Comparison of ENCODE assay signal across 1 cellular context in the genomic region with DNA sequence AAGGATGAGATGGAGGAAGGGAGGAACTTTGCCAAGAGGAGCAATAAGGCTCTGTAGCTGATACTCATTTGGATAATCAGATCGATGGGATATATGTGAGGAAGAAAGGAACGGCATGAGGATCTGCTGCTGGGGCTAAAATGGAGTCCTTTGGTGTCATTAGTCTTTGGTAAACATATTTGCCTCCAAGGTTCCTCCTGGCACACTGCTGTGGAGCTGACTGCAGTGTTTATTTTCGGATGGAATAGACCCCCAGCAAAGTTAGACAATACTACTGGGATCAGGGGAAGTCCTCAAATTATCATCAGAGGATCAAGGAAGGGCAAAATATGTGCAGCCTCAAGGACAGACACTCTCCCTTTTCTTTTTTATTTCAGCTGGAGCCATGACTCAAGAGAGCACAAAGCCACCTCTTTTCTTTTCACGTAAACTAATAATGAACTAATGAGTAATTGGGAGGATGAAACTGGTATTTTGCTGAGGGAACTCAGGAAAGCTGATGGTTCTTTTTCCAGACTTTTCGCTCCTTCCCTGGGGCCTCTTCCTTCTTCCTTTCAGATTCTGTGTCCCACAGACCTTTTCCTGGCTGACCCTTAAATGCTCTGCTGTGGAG.
TF ChIP-seq lines count a peak whose summit lies in the region.

No MANE protein-coding gene starts in this region.

TF ChIP-seq in HEK293T, 16 proteins besides CTCF, POLR2A, EP300 and RAD21 (continued from another document):
- TF ChIP-seq FOXK2 (IDR thresholded peaks at IDR 0.05) (no peak), ELF4 (IDR thresholded peaks at IDR 0.05) (no peak), FOXM1 (IDR thresholded peaks at IDR 0.05; ENCODE audit: borderline replicate concordance) (no peak), L3MBTL2 (conservative IDR thresholded peaks at IDR 0.05) (no peak), HDGF (IDR thresholded peaks at IDR 0.05; ENCODE audit: borderline replicate concordance) (no peak), SUZ12 (IDR thresholded peaks at IDR 0.05) (no peak), LEF1 (IDR thresholded peaks at IDR 0.05; ENCODE audit: borderline replicate concordance) (no peak), ZNF384 (IDR thresholded peaks at IDR 0.05) (no peak), ARNT (IDR thresholded peaks at IDR 0.05) (no peak), SP1 (IDR thresholded peaks at IDR 0.05) (no peak)
- TF ChIP-seq, protein P1, sequence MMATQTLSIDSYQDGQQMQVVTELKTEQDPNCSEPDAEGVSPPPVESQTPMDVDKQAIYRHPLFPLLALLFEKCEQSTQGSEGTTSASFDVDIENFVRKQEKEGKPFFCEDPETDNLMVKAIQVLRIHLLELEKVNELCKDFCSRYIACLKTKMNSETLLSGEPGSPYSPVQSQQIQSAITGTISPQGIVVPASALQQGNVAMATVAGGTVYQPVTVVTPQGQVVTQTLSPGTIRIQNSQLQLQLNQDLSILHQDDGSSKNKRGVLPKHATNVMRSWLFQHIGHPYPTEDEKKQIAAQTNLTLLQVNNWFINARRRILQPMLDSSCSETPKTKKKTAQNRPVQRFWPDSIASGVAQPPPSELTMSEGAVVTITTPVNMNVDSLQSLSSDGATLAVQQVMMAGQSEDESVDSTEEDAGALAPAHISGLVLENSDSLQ (IDR thresholded peaks at IDR 0.05): no peak
